In genomic region chr3:129121792-129122696, GRCh38 we compare ENCODE assay signal across 8 cellular contexts. TPM values are rescaled to one million over a fixed set of nuclear protein-coding genes. Genes with fewer than 3 reads are reported as not detected.
DNase-seq lines count a peak whose midpoint lies in the region; ATAC-seq and TF ChIP-seq lines count a peak whose summit lies in the region.

Gene RAB43 (minus strand): TSS chr3:129121804. CDS start chr3:129121489, 315 bp downstream.

- no peak for TF ChIP-seq EP300 in Ishikawa (IDR thresholded peaks at IDR 0.05; ENCODE audit: borderline replicate concordance)

- no peaks in the 10 kb centered on the region for H3K27me3 Mint-ChIP-seq in CD8-positive, alpha-beta T cell (ENCODE audit: low read depth)
- no peaks in the 10 kb centered on the region for H3K27me3 Mint-ChIP-seq in neural crest cell (ENCODE audit: low read depth)
- H3K27me3 Mint-ChIP-seq in stimulated activated naive CD8-positive, alpha-beta T cell treated with anti-CD3 and anti-CD28 coated beads, Interleukin-15, Interleukin-2, amounts not matched to agents 100 ng/mL and 50 ng/mL, for 24 hours: no peaks in the 10 kb centered on the region

- peak within 1 kb of the TSS; percentile 99 for H3K27ac Mint-ChIP-seq in CD8-positive, alpha-beta T cell
- H3K27ac Mint-ChIP-seq in neural crest cell (ENCODE audit: unreplicated experiment): peak within 1 kb of the TSS; percentile 75
- H3K27ac Mint-ChIP-seq in stimulated activated naive CD8-positive, alpha-beta T cell treated with anti-CD3 and anti-CD28 coated beads, Interleukin-15, Interleukin-2, amounts not matched to agents 100 ng/mL and 50 ng/mL, for 24 hours: peak within 1 kb of the TSS; percentile 98

- POLR2A ChIA-PET in CD8-positive, alpha-beta T cell (lab: Charles Lee): interaction anchor here (0.5 to 6.2 kb wide), 19 partner anchors 11 to 504 kb away, joined by 3 to 55 read pairs (median 11); partner anchors contain the start of genes CNBP, COPG1, HMCES and ISY1

- peaks cover 45% of the 10 kb centered on the region for H3K4me1 Mint-ChIP-seq in CD8-positive, alpha-beta T cell (ENCODE audit: low read depth)
- H3K4me1 Mint-ChIP-seq in neural crest cell: peaks cover 33% of the 10 kb centered on the region
- H3K4me1 Mint-ChIP-seq in stimulated activated naive CD8-positive, alpha-beta T cell treated with anti-CD3 and anti-CD28 coated beads, Interleukin-15, Interleukin-2, amounts not matched to agents 100 ng/mL and 50 ng/mL, for 24 hours (ENCODE audit: low read depth): peaks cover 51% of the 10 kb centered on the region

- H3K27ac ChIP-seq in CD8-positive, alpha-beta T cell (ENCODE audit: low read depth, low read length): peak within 1 kb of the TSS; percentile 74
- peak within 1 kb of the TSS; percentile 16; the same call in 1 of the 2 replicates for H3K27ac ChIP-seq in SJSA1

- TF ChIP-seq CTCF in CD8-positive, alpha-beta T cell (IDR thresholded peaks at IDR 0.05): no peak
- TF ChIP-seq CTCF in foreskin fibroblast (IDR thresholded peaks at IDR 0.05; ENCODE audit: low read depth, low read length) (no peak), neural crest cell (conservative IDR thresholded peaks at IDR 0.05) (no peak)

- no peak for TF ChIP-seq RAD21 in Ishikawa (IDR thresholded peaks at IDR 0.05; ENCODE audit: low read depth)

- H3K4me1 ChIP-seq in CD8-positive, alpha-beta T cell (ENCODE audit: insufficient read depth, low read length): peaks cover 17% of the 10 kb centered on the region
- H3K4me1 ChIP-seq in SJSA1 (replicated peaks): peaks cover 10% of the 10 kb centered on the region

- DNase-seq in CD8-positive, alpha-beta T cell: peak; percentile 85 to 95 (median 92)
- peak; percentile 54 to 88 for DNase-seq in SJSA1 (ENCODE audit: low read depth in 1 of 2, low spot score in 2 of 2)
- peak; percentile 78 for DNase-seq in activated naive CD4-positive, alpha-beta T cell treated with Interleukin-2 at 50 U/mL for 16 hours
- peak; percentile 77 to 92 for DNase-seq in foreskin fibroblast
- DNase-seq in neural crest cell (ENCODE audit: low read depth, low spot score): peak; percentile 94

- peak within 1 kb of the TSS; percentile 85 for H3K4me3 ChIP-seq in CD8-positive, alpha-beta T cell (ENCODE audit: low read depth, low read length)
- peak within 1 kb of the TSS; percentile 67 for H3K4me3 ChIP-seq in SJSA1
- H3K4me3 ChIP-seq in foreskin fibroblast (ENCODE audit: low read depth in 1 of 2, low read length in 2 of 2): peak within 1 kb of the TSS; percentile 84

- no peaks in the 10 kb centered on the region for H3K9me3 ChIP-seq in CD8-positive, alpha-beta T cell (ENCODE audit: low read length)
- H3K9me3 ChIP-seq in SJSA1 (replicated peaks): no peaks in the 10 kb centered on the region

- peak; percentile 69 for ATAC-seq in CD8-positive, alpha-beta T cell
- peak; percentile 36 for ATAC-seq in GM21447 (IDR thresholded peaks at IDR 0.05; ENCODE audit: unreplicated experiment)

- CTCF ChIA-PET in CD8-positive, alpha-beta T cell (lab: Charles Lee): interaction anchor here (0.6 to 5.2 kb wide), 8 partner anchors 40 to 152 kb away, joined by 3 to 68 read pairs (median 5); partner anchors contain the start of gene CNBP

- no peaks in the 10 kb centered on the region for H3K36me3 ChIP-seq in CD8-positive, alpha-beta T cell (ENCODE audit: insufficient read depth, low read length)
- H3K36me3 ChIP-seq in SJSA1: peaks cover 13% of the 10 kb centered on the region

- peaks cover 38% of the 10 kb centered on the region for H3K36me3 Mint-ChIP-seq in CD8-positive, alpha-beta T cell
- peaks cover 2% of the 10 kb centered on the region for H3K36me3 Mint-ChIP-seq in neural crest cell (ENCODE audit: low read depth)
- peaks cover 28% of the 10 kb centered on the region for H3K36me3 Mint-ChIP-seq in stimulated activated naive CD8-positive, alpha-beta T cell treated with anti-CD3 and anti-CD28 coated beads, Interleukin-15, Interleukin-2, amounts not matched to agents 100 ng/mL and 50 ng/mL, for 24 hours (ENCODE audit: low read depth)

- H3K4me3 Mint-ChIP-seq in CD8-positive, alpha-beta T cell: peak within 1 kb of the TSS; percentile 94
- H3K4me3 Mint-ChIP-seq in neural crest cell: peak within 1 kb of the TSS; percentile 87
- peak within 1 kb of the TSS; percentile 98 for H3K4me3 Mint-ChIP-seq in stimulated activated naive CD8-positive, alpha-beta T cell treated with anti-CD3 and anti-CD28 coated beads, Interleukin-15, Interleukin-2, amounts not matched to agents 100 ng/mL and 50 ng/mL, for 24 hours

- H3K27me3 ChIP-seq in CD8-positive, alpha-beta T cell (ENCODE audit: insufficient read depth, low read length): no peaks in the 10 kb centered on the region
- H3K27me3 ChIP-seq in SJSA1 (replicated peaks): no peaks in the 10 kb centered on the region

- intact Hi-C loops in CD8-positive, alpha-beta T cell (cut with DNase I, micrococcal nuclease): loop anchor here (1.0 to 5.0 kb wide), 7 partner anchors 69 to 319 kb away; partner anchors contain the start of genes HMCES (in 2 of the 2), COPG1 (in 1 of the 2) and IFT122 (in 1 of the 2)

- no peaks in the 10 kb centered on the region for H3K9me3 Mint-ChIP-seq in CD8-positive, alpha-beta T cell
- H3K9me3 Mint-ChIP-seq in neural crest cell: no peaks in the 10 kb centered on the region
- H3K9me3 Mint-ChIP-seq in stimulated activated naive CD8-positive, alpha-beta T cell treated with anti-CD3 and anti-CD28 coated beads, Interleukin-15, Interleukin-2, amounts not matched to agents 100 ng/mL and 50 ng/mL, for 24 hours: no peaks in the 10 kb centered on the region

TF ChIP-seq in Ishikawa, 13 proteins besides CTCF, POLR2A, EP300 and RAD21:
- no peak for TF ChIP-seq TEAD4 (IDR thresholded peaks at IDR 0.05)
- no peak for TF ChIP-seq CEBPB (IDR thresholded peaks at IDR 0.05)
- peak; percentile 83 for TF ChIP-seq ZBTB7A (IDR thresholded peaks at IDR 0.05; ENCODE audit: low read depth)
- no peak for TF ChIP-seq NFIC (IDR thresholded peaks at IDR 0.05)
- TF ChIP-seq TCF12 (IDR thresholded peaks at IDR 0.05; ENCODE audit: low read depth): no peak
- TF ChIP-seq EGR1 (IDR thresholded peaks at IDR 0.05): no peak
- TF ChIP-seq MAX (IDR thresholded peaks at IDR 0.05): no peak; the same call in 1 of the 2 replicates

RNA-seq across cellular contexts. Expression of gene RAB43, which starts in this region (rescaled TPM):
- 10 to 100 TPM; 45.2 to 48.6 TPM for total RNA-seq in CD8-positive, alpha-beta T cell
- 7.9 and 12.1 TPM in 2 replicates for total RNA-seq in SJSA1 (2014; rRNA removed; shearing (Covaris generic))
- 9.6 and 11.4 TPM in 2 replicates for total RNA-seq in neural crest cell

Comparison
In these comparisons a context has a peak if more than half of its experiments do, and no peak if none do; other contexts are left out.
1. Peak in every context shown above with its lines: DNase-seq, ATAC-seq, H3K4me3 ChIP-seq and H3K27ac ChIP-seq.